Comparison of ENCODE assay signal across 13 cellular contexts in genomic region chr1:41021526-41022308, GRCh38. TPM values are rescaled to one million over a fixed set of nuclear protein-coding genes. Genes with fewer than 3 reads are reported as not detected.
A peak's percentile ranks its signal among the peaks of the same experiment; 100 is the strongest.
DNase-seq lines count a peak whose midpoint lies in the region; ATAC-seq, FAIRE-seq and TF ChIP-seq lines count a peak whose summit lies in the region.
"Had no signal": no experiment of that assay in that cellular context is flagged by ENCODE, and none has a peak within 500 bp of the region (broad histone marks: within the 10 kb centered on the region; RNA-seq: fewer than 3 reads in every experiment).

Gene SLFNL1 (minus strand): TSS chr1:41021725. CDS start chr1:41020660, 1,065 bp downstream.

- ATAC-seq in T-cell (replicated peaks in 1 of 4) = no peak

- 0 out of 2 replicates have a peak, but pooled peaks have one; percentile 16 for TF ChIP-seq CTCF in BJ (IDR thresholded peaks at IDR 0.05; ENCODE audit: insufficient read depth, low read depth, low read length)
- TF ChIP-seq CTCF in astrocyte (IDR thresholded peaks at IDR 0.05; ENCODE audit: insufficient read depth, low read depth, low read length) = no peak

- no peak for DNase-seq in BJ (ENCODE audit: low read depth)
- DNase-seq in HCEC 1CT = peak; percentile 75
- no peak for DNase-seq in astrocyte (ENCODE audit: low read depth)
- peak; percentile 77 for DNase-seq in left kidney (ENCODE audit: low read depth, low spot score)
- DNase-seq in pons (ENCODE audit: low spot score) = no peak
- no peak for DNase-seq in HTR-8/SVneo (ENCODE audit: insufficient read length, low spot score)
- no peak for DNase-seq in mesenteric fat pad (ENCODE audit: low spot score)
- no peak for DNase-seq in T-cell
- DNase-seq: activated T-cell treated with anti-CD3 and anti-CD28 coated beads, Interleukin-2, amount 50 U/mL, for 1 hour; GM23248; SHP77 treated with DMSO at 0.1 percent for 48 hours had no signal

- H3K36me3 ChIP-seq in BJ (ENCODE audit: control insufficient read depth, insufficient read depth, low read length) = peaks cover 7% of the 10 kb centered on the region
- no peaks in the 10 kb centered on the region for H3K36me3 ChIP-seq in astrocyte (ENCODE audit: insufficient read depth, low read length)

- peak within 1 kb of the TSS; percentile 12 for H3K27ac Mint-ChIP-seq in astrocyte (ENCODE audit: unreplicated experiment)
- peak within 1 kb of the TSS in 1 of 2 donors; percentile 52 for H3K27ac Mint-ChIP-seq in T-cell

- H3K4me1 Mint-ChIP-seq in astrocyte (ENCODE audit: low read depth, unreplicated experiment) (peaks cover 5% of the 10 kb centered on the region), T-cell (peaks cover 7 to 14% (median 9%) of the 10 kb centered on the region in 3 donors)

- FAIRE-seq in astrocyte (lab: Jason Lieb, UNC) (no peak), HTR-8/SVneo (lab: Jason Lieb, UNC) (no peak)

- no peak within 1 kb of the TSS for H3K9ac ChIP-seq in astrocyte (ENCODE audit: low read length)
- H3K9ac ChIP-seq: GM23248 had no signal

- H3K4me1 ChIP-seq in astrocyte (ENCODE audit: insufficient read depth, low read length) = no peaks in the 10 kb centered on the region

- H2AFZ ChIP-seq in astrocyte (ENCODE audit: low read depth, low read length) = no peak within 1 kb of the TSS
- H2AFZ ChIP-seq: GM23248 had no signal

- H3K27me3 ChIP-seq in BJ (ENCODE audit: control insufficient read depth, insufficient read depth, low read length) (no peaks in the 10 kb centered on the region), astrocyte (ENCODE audit: insufficient read depth, low read length) (no peaks in the 10 kb centered on the region)
- H3K27me3 ChIP-seq: esophagus muscularis mucosa had no signal

- H3K27me3 Mint-ChIP-seq in astrocyte (ENCODE audit: low read depth, unreplicated experiment) (no peaks in the 10 kb centered on the region), T-cell (no peaks in the 10 kb centered on the region)

- H3K79me2 ChIP-seq in astrocyte (ENCODE audit: insufficient read depth, low read length) = no peaks in the 10 kb centered on the region

- H3K9me3 ChIP-seq in astrocyte (ENCODE audit: insufficient read depth, low read depth, low read length) = no peaks in the 10 kb centered on the region
- H3K9me3 ChIP-seq: esophagus muscularis mucosa had no signal

- no peak within 1 kb of the TSS for H3K27ac ChIP-seq in astrocyte (ENCODE audit: low read depth, low read length)
- H3K27ac ChIP-seq: esophagus muscularis mucosa, GM23248 had no signal

- peaks cover 11% of the 10 kb centered on the region for H4K20me1 ChIP-seq in astrocyte (ENCODE audit: insufficient read depth, low read length)

- H3K36me3 Mint-ChIP-seq in astrocyte (ENCODE audit: low read depth, unreplicated experiment) (peaks cover 10% of the 10 kb centered on the region), T-cell (peaks cover 3% of the 10 kb centered on the region)

- CTCF ChIA-PET in BJ (lab: Yijun Ruan, JAX) (interaction anchor here (0.6 to 2.8 kb wide), 6 partner anchors 16 to 497 kb away, joined by 3 to 8 read pairs (median 4); no protein-coding TSS in a partner anchor), T-cell (lab: Charles Lee) (interaction anchor here in 1 of 2 donors (0.9 kb wide), 1 partner anchor 18 kb away, joined by 3 read pairs; no protein-coding TSS in a partner anchor)

- POLR2A ChIA-PET in BJ (lab: Charles Lee) = no interaction called here
- POLR2A ChIA-PET in T-cell (lab: Charles Lee) = no interaction called here

- H3K4me2 ChIP-seq in astrocyte (ENCODE audit: low read length) = no peak within 1 kb of the TSS

- H3K4me3 Mint-ChIP-seq in astrocyte (ENCODE audit: unreplicated experiment) = no peak within 1 kb of the TSS
- no peak within 1 kb of the TSS for H3K4me3 Mint-ChIP-seq in T-cell

- H3K9me3 Mint-ChIP-seq in astrocyte (ENCODE audit: unreplicated experiment) (no peaks in the 10 kb centered on the region), T-cell (no peaks in the 10 kb centered on the region)

- H3K4me3 ChIP-seq in BJ (ENCODE audit: low read depth, low read length) = no peak within 1 kb of the TSS
- no peak within 1 kb of the TSS for H3K4me3 ChIP-seq in astrocyte (ENCODE audit: insufficient read depth, low read depth, low read length)
- H3K4me3 ChIP-seq: esophagus muscularis mucosa, GM23248 had no signal

RNA-seq across cellular contexts. Expression of gene SLFNL1, which starts in this region (rescaled TPM):
- 0.06 and 0.10 TPM in 2 replicates for polyA plus RNA-seq in BJ (2011; rRNA removed)
- 0.21 and 0.47 TPM in 2 replicates for polyA minus RNA-seq in BJ (2011; rRNA and poly(A)+ RNA removed)
- total RNA-seq in astrocyte (0.14 and 0.18 TPM in 2 replicates), mesenteric fat pad (0.22 TPM), T-cell (under 1 TPM; 0.25 to 0.98 (median 0.82) TPM)
- total RNA-seq: HT1080 had no signal

Comparison
In these comparisons a context has a peak if more than half of its experiments do, and no peak if none do; other contexts are left out.
1. DNase-seq: peak in HCEC 1CT (single experiment) and left kidney (single experiment); none in BJ (single experiment), astrocyte (single experiment), pons (single experiment), HTR-8/SVneo (single experiment), mesenteric fat pad (single experiment) and T-cell (0 of 34).